In genomic region chr2:201854221-201854801, GRCh38 we compare ENCODE assay signal across 13 cellular contexts. TPM values are rescaled to one million over a fixed set of nuclear protein-coding genes. Genes with fewer than 3 reads are reported as not detected.
DNase-seq lines count a peak whose midpoint lies in the region; ATAC-seq and TF ChIP-seq lines count a peak whose summit lies in the region.
"Had no signal": no experiment of that assay in that cellular context is flagged by ENCODE, and none has a peak within 500 bp of the region (broad histone marks: within the 10 kb centered on the region; RNA-seq: fewer than 3 reads in every experiment).

No MANE protein-coding gene starts in this region.

- no peak for TF ChIP-seq POLR2A in HCT116 (IDR thresholded peaks at IDR 0.05; ENCODE audit: borderline replicate concordance, extremely low read depth, insufficient read depth, insufficient read length)

- BruUV-seq in HCT116 (replicated peaks; lab: Mats Ljungman, UMichigan), result no TSS peak

- H3K79me2 ChIP-seq in HCT116 (ENCODE audit: insufficient read depth, low read length) (no peaks in the 10 kb centered on the region), SK-N-SH (ENCODE audit: insufficient read depth) (peaks cover 11% of the 10 kb centered on the region; the same call in 1 of the 2 replicates)

- H3K4me1 ChIP-seq in HCT116 (ENCODE audit: control insufficient read depth in 1 of 2, insufficient read depth in 2 of 2, low read length in 2 of 2), result peaks cover 0 to 8% of the 10 kb centered on the region in 2 experiments; a peak in 2 of 4 replicates
- H3K4me1 ChIP-seq in SK-N-SH (ENCODE audit: control insufficient read depth in 1 of 2, insufficient read depth in 2 of 2, low read depth in 1 of 2, low read length in 1 of 2), result peaks cover 0 to 41% of the 10 kb centered on the region in 2 experiments; a peak in 3 of 4 replicates
- H3K4me1 ChIP-seq in skeletal muscle satellite cell (ENCODE audit: control insufficient read depth, insufficient read depth, low read length), result peaks cover 53% of the 10 kb centered on the region

- RAD21 ChIA-PET in HCT116 (lab: Charles Lee; ENCODE audit: low non-redundant PET in 1 of 2, low total read pairs in 2 of 2, uncharacterized antibody in 2 of 2, unreplicated experiment in 2 of 2), result no interaction called here

- H3K9me3 ChIP-seq in HCT116 (ENCODE audit: control insufficient read depth in 1 of 2, insufficient read depth in 1 of 2, low read depth in 1 of 2, low read length in 2 of 2) (no peaks in the 10 kb centered on the region), SK-N-SH (no peaks in the 10 kb centered on the region), skeletal muscle satellite cell (replicated peaks; ENCODE audit: low read length) (no peaks in the 10 kb centered on the region)
- H3K9me3 ChIP-seq: heart right ventricle, thoracic aorta had no signal

- intact Hi-C loops in HCT116 (cut with micrococcal nuclease), result no loop called here

- DNase-seq in HCT116 (ENCODE audit: low read depth, low spot score) (no peak), SK-N-SH (no peak), fibroblast of pulmonary artery (ENCODE audit: low read depth) (peak; percentile 86), cerebellar cortex (ENCODE audit: low spot score) (no peak)
- DNase-seq: activated CD8-positive, alpha-beta memory T cell treated with anti-CD3 and anti-CD28 coated beads, Interleukin-2, amount 10 ng/mL, durations not matched to agents 7 days and 5 days; caudate nucleus; heart right ventricle; natural killer cell; stimulated activated CD4-positive, alpha-beta T cell treated with anti-CD3 and anti-CD28 coated beads, Interleukin-2, amount 100 ng/mL, for 24 hours had no signal

- CTCF ChIA-PET in HCT116 (lab: Charles Lee), result no interaction called here
- CTCF ChIA-PET in SK-N-SH (lab: Yijun Ruan, JAX), result interaction anchor here (0.6 to 2.4 kb wide), 7 partner anchors 19 to 324 kb away, joined by 3 to 13 read pairs (median 3); partner anchors contain the start of gene CDK15

- H3K27ac ChIP-seq in HCT116 (ENCODE audit: low read depth, low read length) (no peak overlapping the region), SK-N-SH (ENCODE audit: low read depth in 2 of 2, low read length in 1 of 2) (peak overlapping the region; percentile 56 to 96; a peak in 3 of 4 replicates)
- H3K27ac ChIP-seq: heart right ventricle, thoracic aorta had no signal

- peak in 1 of 2 experiments; percentile 94; a peak in 2 of 4 replicates for TF ChIP-seq EP300 in SK-N-SH (IDR thresholded peaks at IDR 0.05; ENCODE audit: borderline replicate concordance in 1 of 2, low read depth in 1 of 2, low read length in 1 of 2)

- H2AFZ ChIP-seq in HCT116 (ENCODE audit: low read depth, low read length, poor library complexity, severe bottlenecking) (no peak overlapping the region), SK-N-SH (ENCODE audit: low read depth) (0 out of 2 replicates have a peak overlapping the region, but pooled peaks have one; percentile 32)

- H3K27me3 ChIP-seq in HCT116 (ENCODE audit: insufficient read depth, low read length) (no peaks in the 10 kb centered on the region), SK-N-SH (ENCODE audit: insufficient read depth) (no peaks in the 10 kb centered on the region), skeletal muscle satellite cell (ENCODE audit: control insufficient read depth, insufficient read depth, low read length) (no peaks in the 10 kb centered on the region)

- H3K4me3 ChIP-seq in HCT116 (replicated peaks in 1 of 2; ENCODE audit: low read depth in 1 of 2, low read length in 2 of 2) (no peak overlapping the region), SK-N-SH (ENCODE audit: low read depth in 2 of 2, low read length in 1 of 2) (no peak overlapping the region), fibroblast of pulmonary artery (replicated peaks; ENCODE audit: low read depth, low read length) (no peak overlapping the region), skeletal muscle satellite cell (ENCODE audit: low read length) (peak overlapping the region; percentile 46)
- H3K4me3 ChIP-seq: heart right ventricle, thoracic aorta had no signal

- TF ChIP-seq CTCF in HCT116 (IDR thresholded peaks at IDR 0.05 in 2 of 3, conservative IDR thresholded peaks at IDR 0.05 in 1 of 3; ENCODE audit: borderline replicate concordance in 1 of 3, insufficient read depth in 1 of 3, low read depth in 2 of 3, low read length in 2 of 3), result no peak
- no peak for TF ChIP-seq CTCF in SK-N-SH (IDR thresholded peaks at IDR 0.05)
- TF ChIP-seq CTCF in fibroblast of pulmonary artery (IDR thresholded peaks at IDR 0.05; ENCODE audit: low read length, missing control alignments), result no peak

- 0 out of 2 replicates have a peak overlapping the region, but pooled peaks have one; percentile 23 for H3K4me2 ChIP-seq in HCT116 (ENCODE audit: low read length)
- peak overlapping the region; percentile 71 for H3K4me2 ChIP-seq in SK-N-SH
- peak overlapping the region; percentile 76 for H3K4me2 ChIP-seq in skeletal muscle satellite cell (ENCODE audit: low read length)

- H4K20me1 ChIP-seq in HCT116 (ENCODE audit: insufficient read depth) (no peaks in the 10 kb centered on the region), SK-N-SH (ENCODE audit: insufficient read depth) (no peaks in the 10 kb centered on the region)

- peaks cover 31% of the 10 kb centered on the region for H3F3A ChIP-seq in SK-N-SH (replicated peaks; ENCODE audit: insufficient read depth)

- POLR2A ChIA-PET in HCT116 (lab: Charles Lee) (interaction anchor here (0.7 kb wide), 1 partner anchor 422 kb away, joined by 6 read pairs; no protein-coding TSS in a partner anchor), SK-N-SH (lab: Yijun Ruan, JAX) (no interaction called here)

- TF ChIP-seq RAD21 in HCT116 (IDR thresholded peaks at IDR 0.05; ENCODE audit: low read depth), result no peak
- no peak for TF ChIP-seq RAD21 in SK-N-SH (IDR thresholded peaks at IDR 0.05; ENCODE audit: low read length)

- 11% methylated on average over 4 of the region's 4 CpGs for WGBS in SK-N-SH (ENCODE audit: low lambda C conversion rate)

- no peaks in the 10 kb centered on the region for H3K9me2 ChIP-seq in HCT116 (ENCODE audit: insufficient read depth)
- no peaks in the 10 kb centered on the region for H3K9me2 ChIP-seq in SK-N-SH

- peak; percentile 47; the same call in 1 of the 2 replicates for ATAC-seq in HCT116
- no peak for ATAC-seq in GM18858 (IDR thresholded peaks at IDR 0.05; ENCODE audit: unreplicated experiment)
- ATAC-seq in GM21367 (IDR thresholded peaks at IDR 0.05; ENCODE audit: unreplicated experiment), result no peak
- ATAC-seq: activated CD8-positive, alpha-beta memory T cell treated with anti-CD3 and anti-CD28 coated beads, Interleukin-2, amount 10 ng/mL, durations not matched to agents 7 days and 5 days; heart right ventricle had no signal

- H3K9ac ChIP-seq in HCT116 (ENCODE audit: low read length) (no peak overlapping the region), SK-N-SH (peak overlapping the region; percentile 74), skeletal muscle satellite cell (ENCODE audit: low read depth, low read length) (peak overlapping the region; percentile 81)

- no peaks in the 10 kb centered on the region for H3K36me3 ChIP-seq in HCT116 (ENCODE audit: control insufficient read depth in 1 of 2, insufficient read depth in 2 of 2, low read length in 2 of 2)
- H3K36me3 ChIP-seq in SK-N-SH (replicated peaks in 1 of 2; ENCODE audit: control insufficient read depth in 1 of 2, insufficient read depth in 2 of 2, low read length in 1 of 2), result no peaks in the 10 kb centered on the region
- no peaks in the 10 kb centered on the region for H3K36me3 ChIP-seq in skeletal muscle satellite cell (ENCODE audit: insufficient read depth, low read length)
- H3K36me3 ChIP-seq: heart right ventricle, thoracic aorta had no signal

TF ChIP-seq in HCT116, 20 proteins besides CTCF, POLR2A, EP300 and RAD21 (continues in another document):
- TF ChIP-seq SP1 (IDR thresholded peaks at IDR 0.05; ENCODE audit: low read depth) (no peak), EZH2phosphoT487 (IDR thresholded peaks at IDR 0.05; ENCODE audit: borderline replicate concordance) (no peak), CBX3 (IDR thresholded peaks at IDR 0.05; ENCODE audit: low read depth) (no peak), JUND (IDR thresholded peaks at IDR 0.05) (no peak), EZH2 (IDR thresholded peaks at IDR 0.05) (no peak), CEBPB (IDR thresholded peaks at IDR 0.05; ENCODE audit: low read depth) (no peak), ELF1 (IDR thresholded peaks at IDR 0.05; ENCODE audit: borderline replicate concordance, low read depth) (no peak), MAX (IDR thresholded peaks at IDR 0.05) (no peak)

TF ChIP-seq in SK-N-SH, 30 proteins besides CTCF, POLR2A, EP300 and RAD21 (continues in another document):
- 0 out of 2 replicates have a peak, but pooled peaks have one; percentile 54 for TF ChIP-seq FOXM1 (IDR thresholded peaks at IDR 0.05; ENCODE audit: low read depth)
- TF ChIP-seq JUND (IDR thresholded peaks at IDR 0.05), result peak; percentile 77
- no peak for TF ChIP-seq GATA2 (CRISPR knock-in tag; IDR thresholded peaks at IDR 0.05)
- no peak for TF ChIP-seq ELF1 (IDR thresholded peaks at IDR 0.05)
- no peak for TF ChIP-seq USF2 (IDR thresholded peaks at IDR 0.05; ENCODE audit: borderline replicate concordance, low read depth, low read length)
- no peak for TF ChIP-seq CHD2 (IDR thresholded peaks at IDR 0.05; ENCODE audit: low read length, partially characterized antibody)

RNA-seq across cellular contexts. Expression of gene CDK15, which starts 48.0 kb away (rescaled TPM):
- not detected for total RNA-seq in HCT116 (2021; ENCODE audit: unreplicated experiment)
- polyA plus RNA-seq in HCT116 (2012), result not detected in 2 replicates
- polyA plus RNA-seq in SK-N-SH (2012; rRNA removed), result 1.8 and 2.5 TPM in 2 replicates
- polyA plus RNA-seq in SK-N-SH (2012; cell fraction: cytosol; rRNA removed), result 2.3 and 2.4 TPM in 2 replicates
- 3.0 and 4.6 TPM in 2 replicates for polyA plus RNA-seq in SK-N-SH (2012; cell fraction: nucleus; rRNA removed)
- total RNA-seq in skeletal muscle satellite cell (2012; rRNA removed), result 0.87 and 1.0 TPM in 2 replicates
- total RNA-seq: activated CD8-positive, alpha-beta memory T cell treated with anti-CD3 and anti-CD28 coated beads, Interleukin-2, amount 10 ng/mL, durations not matched to agents 7 days and 5 days had no signal

Comparison
In these comparisons a context has a peak if more than half of its experiments do, and no peak if none do; other contexts are left out.
1. H3K4me2 ChIP-seq: peak in every context shown above with its lines; median percentile 76 in skeletal muscle satellite cell; 71 in SK-N-SH; 23 in HCT116.
2. Of the 11 proteins assayed by ChIP-seq in both SK-N-SH and HCT116: peak only in SK-N-SH: JUND, MAX, POLR2AphosphoS5, REST, SIN3A and YY1; only in HCT116: none; in both: none; in neither: 5.